In the genomic region with DNA sequence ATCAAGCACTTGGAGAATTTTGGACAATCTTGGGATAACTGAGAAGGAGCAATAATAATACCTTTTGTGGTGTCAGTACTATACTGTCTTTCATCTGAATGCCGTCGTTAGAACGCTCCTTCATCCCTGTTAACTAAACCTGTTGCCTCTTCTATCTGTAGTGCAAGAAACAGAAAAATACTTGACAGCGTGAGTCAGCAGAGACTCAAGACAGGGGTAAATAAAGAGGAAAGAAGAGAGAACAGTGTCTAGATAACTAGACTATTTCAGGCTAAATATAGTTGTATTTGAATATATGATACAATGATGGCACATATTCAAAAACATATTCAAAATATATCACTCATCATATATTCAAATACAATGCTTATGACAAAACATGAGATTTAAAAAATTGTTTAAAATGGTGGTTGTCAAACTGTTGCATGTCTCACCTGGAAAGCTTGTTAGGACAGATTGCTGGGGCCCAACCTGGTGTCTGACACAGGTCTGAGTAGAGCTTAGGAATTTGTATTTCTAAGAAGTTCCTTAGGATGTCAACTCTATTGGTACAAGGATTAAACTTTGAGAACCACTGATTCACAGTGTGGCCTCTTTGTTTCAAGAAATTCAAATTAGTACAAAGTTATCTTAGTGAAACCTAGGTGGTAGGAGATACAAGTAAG, we compare ENCODE assay signal across 23 cellular contexts. TPM values are rescaled to one million over a fixed set of nuclear protein-coding genes. Genes with fewer than 3 reads are reported as not detected.
DNase-seq lines count a peak whose midpoint lies in the region; ATAC-seq, FAIRE-seq and TF ChIP-seq lines count a peak whose summit lies in the region.
"Had no signal": no experiment of that assay in that cellular context is flagged by ENCODE, and none has a peak within 500 bp of the region (broad histone marks: within the 10 kb centered on the region; RNA-seq: fewer than 3 reads in every experiment).

No MANE protein-coding gene starts in this region.

- no peak for TF ChIP-seq POLR2A in vagina (IDR thresholded peaks at IDR 0.05)

- no peak overlapping the region for H3K4me3 ChIP-seq in HUES48 (ENCODE audit: low read depth, low read length)
- no peak overlapping the region for H3K4me3 ChIP-seq in bronchial epithelial cell (ENCODE audit: low read depth, low read length)
- no peak overlapping the region for H3K4me3 ChIP-seq in vagina
- H3K4me3 ChIP-seq: HAP-1 had no signal

- H3K9me3 ChIP-seq in HUES48 (ENCODE audit: control insufficient read depth, insufficient read depth, low read length) (no peaks in the 10 kb centered on the region), vagina (no peaks in the 10 kb centered on the region)
- H3K9me3 ChIP-seq: HAP-1 had no signal

- no peak for ATAC-seq in esophagus mucosa
- no peak for ATAC-seq in GM18868 (IDR thresholded peaks at IDR 0.05; ENCODE audit: unreplicated experiment)

- intact Hi-C loops in vagina (cut with DNase I), result no loop called here

- no peak for TF ChIP-seq CTCF in bronchial epithelial cell (IDR thresholded peaks at IDR 0.05; ENCODE audit: insufficient read depth, low read length, severe bottlenecking)
- no peak for TF ChIP-seq CTCF in vagina (IDR thresholded peaks at IDR 0.05)

- no peaks in the 10 kb centered on the region for H3K36me3 ChIP-seq in HUES48 (ENCODE audit: control insufficient read depth, insufficient read depth, low read length)
- H3K36me3 ChIP-seq in bronchial epithelial cell (ENCODE audit: control insufficient read depth, insufficient read depth, low read length), result no peaks in the 10 kb centered on the region
- no peaks in the 10 kb centered on the region for H3K36me3 ChIP-seq in vagina
- H3K36me3 ChIP-seq: HAP-1 had no signal

- H3K9ac ChIP-seq in HUES48 (ENCODE audit: low read depth, low read length), result no peak overlapping the region

- H3K27ac ChIP-seq in HUES48 (ENCODE audit: low read depth, low read length) (peak overlapping the region; percentile 39), epithelial cell of prostate (peak overlapping the region; percentile 68), vagina (no peak overlapping the region)

- DNase-seq in bronchial epithelial cell (ENCODE audit: low read depth) (peak; percentile 83), epithelial cell of prostate (ENCODE audit: low read depth, low spot score) (peak; percentile 14), vagina (ENCODE audit: extremely low spot score in 2 of 2) (no peak)
- DNase-seq: C1 segment of cervical spinal cord; Calu3; CD4-positive, alpha-beta memory T cell; COR-L47; DMS53; DMS79 treated with DMSO at 0.1 percent for 48 hours; GF-D8; GOT3; HFFc6 had no signal

- no peaks in the 10 kb centered on the region for H3K27me3 ChIP-seq in HUES48 (ENCODE audit: control insufficient read depth, insufficient read depth, low read length)
- H3K27me3 ChIP-seq in bronchial epithelial cell (ENCODE audit: control insufficient read depth, insufficient read depth, low read length), result no peaks in the 10 kb centered on the region
- H3K27me3 ChIP-seq in vagina, result no peaks in the 10 kb centered on the region

- FAIRE-seq in bronchial epithelial cell (lab: Jason Lieb, UNC), result no peak
- FAIRE-seq: GM12891, GM18507, H54 had no signal

- no peaks in the 10 kb centered on the region for H3K4me1 ChIP-seq in HUES48 (ENCODE audit: control insufficient read depth, insufficient read depth, low read length)
- no peaks in the 10 kb centered on the region for H3K4me1 ChIP-seq in vagina
- H3K4me1 ChIP-seq: HAP-1 had no signal

RNA-seq across cellular contexts. Expression of gene OOSP4A, which starts 17.4 kb away (rescaled TPM):
- total RNA-seq in bronchial epithelial cell (not detected in 2 replicates), esophagus mucosa (not detected), vagina (not detected)
- total RNA-seq: A172; A673; Calu3; CD4-positive, alpha-beta memory T cell; Daoy; G401; HFFc6 had no signal

RNA-seq across cellular contexts. Expression of gene OOSP4B, which starts 35.7 kb away (rescaled TPM):
- total RNA-seq in bronchial epithelial cell, result not detected in 2 replicates
- not detected for total RNA-seq in esophagus mucosa
- total RNA-seq in vagina, result not detected
- total RNA-seq: A172; A673; Calu3; CD4-positive, alpha-beta memory T cell; Daoy; G401; HFFc6 had no signal

RNA-seq across cellular contexts. Expression of gene OOSP1, which starts 43.0 kb away (rescaled TPM):
- total RNA-seq in bronchial epithelial cell (not detected in 2 replicates), esophagus mucosa (not detected), vagina (not detected)
- total RNA-seq: A172; A673; Calu3; CD4-positive, alpha-beta memory T cell; Daoy; G401; HFFc6 had no signal

RNA-seq across cellular contexts. Expression of gene OOSP2, which starts 59.0 kb away (rescaled TPM):
- total RNA-seq in bronchial epithelial cell, result not detected in 2 replicates
- not detected for total RNA-seq in esophagus mucosa
- not detected for total RNA-seq in vagina
- total RNA-seq: A172; A673; Calu3; CD4-positive, alpha-beta memory T cell; Daoy; G401; HFFc6 had no signal

Comparison
In these comparisons a context has a peak if more than half of its experiments do, and no peak if none do; other contexts are left out.
1. DNase-seq: peak in bronchial epithelial cell (single experiment) and epithelial cell of prostate (single experiment); none in vagina (0 of 2).